8 cellular contexts compared by ENCODE assay signal in the genomic region with DNA sequence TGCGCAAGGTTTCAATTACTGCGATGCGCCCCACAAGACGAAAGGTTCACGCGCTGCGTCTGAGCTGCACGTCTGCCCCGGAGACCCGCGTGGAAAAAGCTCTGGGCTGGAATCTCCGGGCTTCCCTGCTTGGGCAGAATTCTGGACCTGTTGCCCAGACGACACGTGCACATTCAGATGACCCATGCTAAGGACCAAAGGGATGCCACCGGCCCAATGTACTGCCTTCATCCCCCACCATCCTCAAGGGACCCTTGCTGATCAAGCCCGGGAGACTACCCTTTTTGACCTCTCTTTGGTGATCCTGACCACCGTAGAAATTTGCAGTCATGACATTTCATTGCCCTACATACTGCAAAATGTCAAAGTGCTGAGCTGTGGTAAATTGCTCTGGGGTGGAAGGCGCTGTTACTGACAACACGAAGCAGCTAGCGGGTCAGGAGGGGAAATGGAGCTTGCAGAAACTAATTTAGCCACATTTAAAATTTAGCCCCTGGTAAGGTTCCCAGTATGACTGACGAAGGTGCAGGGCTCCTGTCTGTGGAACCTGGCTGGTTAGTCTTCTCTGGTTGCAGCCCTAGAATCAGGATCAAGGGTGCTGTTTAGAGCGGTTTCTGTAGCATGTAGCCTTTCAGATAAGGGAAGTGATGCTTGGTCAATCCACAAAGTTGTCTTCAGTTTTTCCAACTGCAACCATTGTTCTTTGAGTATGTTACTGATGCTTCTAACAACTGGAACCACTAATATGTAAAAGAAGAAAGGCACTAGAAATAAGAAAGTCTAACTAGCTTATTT.
A peak's percentile ranks its signal among the peaks of the same experiment; 100 is the strongest.
DNase-seq lines count a peak whose midpoint lies in the region; ATAC-seq, FAIRE-seq and TF ChIP-seq lines count a peak whose summit lies in the region.

No MANE protein-coding gene starts in this region.

- H3K36me3 ChIP-seq in CD4-positive, CD25-positive, alpha-beta regulatory T cell (ENCODE audit: control insufficient read depth, insufficient read depth, low read length): no peaks in the 10 kb centered on the region
- H3K36me3 ChIP-seq in Loucy (ENCODE audit: insufficient read depth, low read length): peaks cover 21% of the 10 kb centered on the region; the same call in 1 of the 2 replicates
- H3K36me3 ChIP-seq in effector memory CD4-positive, alpha-beta T cell (ENCODE audit: control insufficient read depth, insufficient read depth, low read length): no peaks in the 10 kb centered on the region
- H3K36me3 ChIP-seq in neural progenitor cell: no peaks in the 10 kb centered on the region

- H3K27me3 Mint-ChIP-seq in CD4-positive, CD25-positive, alpha-beta regulatory T cell: peaks cover 71% of the 10 kb centered on the region
- peaks cover 5% of the 10 kb centered on the region for H3K27me3 Mint-ChIP-seq in neural progenitor cell (ENCODE audit: insufficient read depth, low read depth)

- no peak overlapping the region for H3K27ac ChIP-seq in CD4-positive, CD25-positive, alpha-beta regulatory T cell (ENCODE audit: insufficient read depth, low read length, poor library complexity, severe bottlenecking)
- peak overlapping the region; percentile 60 for H3K27ac ChIP-seq in effector memory CD4-positive, alpha-beta T cell (ENCODE audit: insufficient read depth, low read length, poor library complexity, severe bottlenecking)
- H3K27ac ChIP-seq in neural progenitor cell: no peak overlapping the region

- H3K9ac ChIP-seq in Loucy (ENCODE audit: low read depth, low read length, poor library complexity, severe bottlenecking) (peak overlapping the region; percentile 99), neural progenitor cell (no peak overlapping the region)

- H3K4me3 ChIP-seq in CD4-positive, CD25-positive, alpha-beta regulatory T cell (ENCODE audit: low read depth, low read length): peak overlapping the region; percentile 37
- H3K4me3 ChIP-seq in Loucy (ENCODE audit: low read length, poor library complexity, severe bottlenecking): peak overlapping the region; percentile 94
- peak overlapping the region; percentile 80 for H3K4me3 ChIP-seq in effector memory CD4-positive, alpha-beta T cell (ENCODE audit: insufficient read depth, low read depth, low read length, poor library complexity, severe bottlenecking)
- peak overlapping the region; percentile 63 for H3K4me3 ChIP-seq in neural progenitor cell

- peaks cover 20% of the 10 kb centered on the region for H3K4me1 ChIP-seq in CD4-positive, CD25-positive, alpha-beta regulatory T cell (ENCODE audit: control insufficient read depth, insufficient read depth, low read length, poor library complexity, severe bottlenecking)
- H3K4me1 ChIP-seq in Loucy (ENCODE audit: insufficient read depth, low read length, poor library complexity, severe bottlenecking): peaks cover 69% of the 10 kb centered on the region
- H3K4me1 ChIP-seq in effector memory CD4-positive, alpha-beta T cell (ENCODE audit: control insufficient read depth, insufficient read depth, low read length, poor library complexity, severe bottlenecking): peaks cover 11% of the 10 kb centered on the region
- H3K4me1 ChIP-seq in neural progenitor cell: peaks cover 34% of the 10 kb centered on the region

- H3F3A ChIP-seq in Loucy (ENCODE audit: low read depth) (no peaks in the 10 kb centered on the region), neural progenitor cell (ENCODE audit: low read depth) (peaks cover 24% of the 10 kb centered on the region)

- no peak for FAIRE-seq in frontal cortex (lab: Jason Lieb, UNC)

- peak overlapping the region; percentile 89 for H3K4me2 ChIP-seq in Loucy (ENCODE audit: low read depth, low read length, poor library complexity, severe bottlenecking)
- peak overlapping the region; percentile 89 for H3K4me2 ChIP-seq in neural progenitor cell

- no peaks in the 10 kb centered on the region for H3K9me3 Mint-ChIP-seq in CD4-positive, CD25-positive, alpha-beta regulatory T cell
- H3K9me3 Mint-ChIP-seq in neural progenitor cell: no peaks in the 10 kb centered on the region

- H3K36me3 Mint-ChIP-seq in CD4-positive, CD25-positive, alpha-beta regulatory T cell: no peaks in the 10 kb centered on the region
- H3K36me3 Mint-ChIP-seq in neural progenitor cell: peaks cover 24% of the 10 kb centered on the region

- peak in 1 of 2 donors; percentile 20 for ATAC-seq in CD4-positive, CD25-positive, alpha-beta regulatory T cell (ENCODE audit: low read depth in 2 of 2)
- no peak for ATAC-seq in GM18520 (IDR thresholded peaks at IDR 0.05; ENCODE audit: unreplicated experiment)

- H3K4me3 Mint-ChIP-seq in CD4-positive, CD25-positive, alpha-beta regulatory T cell: peak overlapping the region in 3 of 4 donors; percentile 39 to 67 (median 52)
- H3K4me3 Mint-ChIP-seq in neural progenitor cell: peak overlapping the region; percentile 98

- H3K27me3 ChIP-seq in CD4-positive, CD25-positive, alpha-beta regulatory T cell (ENCODE audit: control insufficient read depth, insufficient read depth, low read length): peaks cover 20% of the 10 kb centered on the region
- H3K27me3 ChIP-seq in Loucy (ENCODE audit: insufficient read depth, low read length, poor library complexity, severe bottlenecking): no peaks in the 10 kb centered on the region
- H3K27me3 ChIP-seq in effector memory CD4-positive, alpha-beta T cell (replicated peaks; ENCODE audit: control insufficient read depth, insufficient read depth, low read length, poor library complexity, severe bottlenecking): no peaks in the 10 kb centered on the region
- peaks cover 27% of the 10 kb centered on the region for H3K27me3 ChIP-seq in neural progenitor cell

- H3K27ac Mint-ChIP-seq in CD4-positive, CD25-positive, alpha-beta regulatory T cell: no peak overlapping the region
- no peak overlapping the region for H3K27ac Mint-ChIP-seq in neural progenitor cell

- peaks cover 72% of the 10 kb centered on the region for H3K79me2 ChIP-seq in Loucy (ENCODE audit: insufficient read depth, low read length)
- peaks cover 16% of the 10 kb centered on the region for H3K79me2 ChIP-seq in neural progenitor cell (ENCODE audit: low read depth)

- H3K9me2 ChIP-seq in Loucy (replicated peaks; ENCODE audit: low read depth, low read length): no peaks in the 10 kb centered on the region

- H4K20me1 ChIP-seq in Loucy (ENCODE audit: insufficient read depth, low read length, poor library complexity, severe bottlenecking) (peaks cover 51% of the 10 kb centered on the region), neural progenitor cell (ENCODE audit: low read depth) (no peaks in the 10 kb centered on the region)

- TF ChIP-seq CTCF in Loucy (conservative IDR thresholded peaks at IDR 0.05; ENCODE audit: low read length): no peak
- no peak for TF ChIP-seq CTCF in neural progenitor cell (IDR thresholded peaks at IDR 0.05)

- H3K9me3 ChIP-seq in CD4-positive, CD25-positive, alpha-beta regulatory T cell (ENCODE audit: control insufficient read depth in 2 of 2, low read length in 2 of 2): no peaks in the 10 kb centered on the region
- H3K9me3 ChIP-seq in Loucy (ENCODE audit: insufficient read depth, low read depth, low read length): no peaks in the 10 kb centered on the region
- no peaks in the 10 kb centered on the region for H3K9me3 ChIP-seq in effector memory CD4-positive, alpha-beta T cell (ENCODE audit: control insufficient read depth, low read length)
- no peaks in the 10 kb centered on the region for H3K9me3 ChIP-seq in neural progenitor cell (ENCODE audit: low read depth)

- H2AFZ ChIP-seq in Loucy (ENCODE audit: low read length): peak overlapping the region; percentile 73
- peak overlapping the region; percentile 73 for H2AFZ ChIP-seq in neural progenitor cell (replicated peaks)

- peaks cover 0 to 22% (median 9%) of the 10 kb centered on the region in 4 donors for H3K4me1 Mint-ChIP-seq in CD4-positive, CD25-positive, alpha-beta regulatory T cell
- H3K4me1 Mint-ChIP-seq in neural progenitor cell: peaks cover 51% of the 10 kb centered on the region

- no peak for DNase-seq in CD4-positive, CD25-positive, alpha-beta regulatory T cell
- no peak for DNase-seq in effector memory CD4-positive, alpha-beta T cell
- DNase-seq in neural progenitor cell (ENCODE audit: low spot score) (no peak), cerebellar cortex (ENCODE audit: low spot score) (no peak), frontal cortex (ENCODE audit: low spot score in 2 of 2) (no peak), NCI-H146 (lab: John Stamatoyannopoulos, UW) (no peak)

Comparison
In these comparisons a context has a peak if more than half of its experiments do, and no peak if none do; other contexts are left out.
1. H3K4me3 ChIP-seq: peak in every context shown above with its lines; median percentile 94 in Loucy; 80 in effector memory CD4-positive, alpha-beta T cell; 63 in neural progenitor cell; 37 in CD4-positive, CD25-positive, alpha-beta regulatory T cell.